In the genomic region with DNA sequence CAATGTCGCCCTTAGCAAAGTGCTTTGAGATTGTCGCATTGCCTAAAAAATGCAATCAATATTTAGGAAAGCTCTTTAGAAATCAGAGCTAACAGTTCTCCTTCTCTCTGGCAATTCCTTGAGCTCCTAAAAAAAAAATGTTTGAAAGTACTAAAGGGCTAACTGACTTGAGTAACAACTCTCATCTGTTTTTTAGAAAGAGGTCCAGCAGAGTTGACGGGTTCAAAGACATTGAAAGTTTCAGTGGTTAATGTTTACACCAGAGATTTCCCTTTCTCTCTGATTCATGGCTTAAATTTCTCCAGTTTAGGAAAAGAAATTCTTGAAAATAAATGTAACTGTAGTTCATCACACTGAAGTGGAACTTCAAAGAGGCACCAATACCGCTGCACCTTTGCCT, we compare ENCODE assay signal across 12 cellular contexts. TPM values are rescaled to one million over a fixed set of nuclear protein-coding genes. Genes with fewer than 3 reads are reported as not detected.
DNase-seq lines count a peak whose midpoint lies in the region; ATAC-seq and FAIRE-seq lines count a peak whose summit lies in the region.
"Not testable (repeated sequence)": the region's sequence is repeated elsewhere in the genome, so short reads cannot be mapped to it uniquely, and the experiment has no call there.
"Had no signal": no experiment of that assay in that cellular context is flagged by ENCODE, and none has a peak within 500 bp of the region (broad histone marks: within the 10 kb centered on the region; RNA-seq: fewer than 3 reads in every experiment).

No MANE protein-coding gene starts in this region.

- DNase-seq in RCC 7860 (ENCODE audit: low spot score); left lobe of liver (ENCODE audit: low spot score): not testable (repeated sequence)

- ATAC-seq in left lobe of liver, result peak; percentile 63

- peak; percentile 95 for FAIRE-seq in RCC 7860 (lab: Jason Lieb, UNC)

RNA-seq across cellular contexts. Expression of gene DAZ2, which starts 8.7 kb away (rescaled TPM):
- total RNA-seq in left lobe of liver, result not detected
- total RNA-seq: A172; A673; B cell; Caco-2; Calu3; CD4-positive, alpha-beta memory T cell; CD4-positive, alpha-beta T cell; CD4-positive, CD25-positive, alpha-beta regulatory T cell; CD8-positive, alpha-beta memory T cell; CD8-positive, alpha-beta T cell had no signal

RNA-seq across cellular contexts. Expression of gene DAZ1, which starts 11.9 kb away (rescaled TPM):
- total RNA-seq in left lobe of liver, result 0.48 TPM
- total RNA-seq: A673; B cell; Caco-2; Calu3; CD4-positive, alpha-beta memory T cell; CD4-positive, alpha-beta T cell; CD4-positive, CD25-positive, alpha-beta regulatory T cell; CD8-positive, alpha-beta memory T cell; CD8-positive, alpha-beta T cell had no signal
